ENCODE assay signal across 1 cellular context in the genomic region with DNA sequence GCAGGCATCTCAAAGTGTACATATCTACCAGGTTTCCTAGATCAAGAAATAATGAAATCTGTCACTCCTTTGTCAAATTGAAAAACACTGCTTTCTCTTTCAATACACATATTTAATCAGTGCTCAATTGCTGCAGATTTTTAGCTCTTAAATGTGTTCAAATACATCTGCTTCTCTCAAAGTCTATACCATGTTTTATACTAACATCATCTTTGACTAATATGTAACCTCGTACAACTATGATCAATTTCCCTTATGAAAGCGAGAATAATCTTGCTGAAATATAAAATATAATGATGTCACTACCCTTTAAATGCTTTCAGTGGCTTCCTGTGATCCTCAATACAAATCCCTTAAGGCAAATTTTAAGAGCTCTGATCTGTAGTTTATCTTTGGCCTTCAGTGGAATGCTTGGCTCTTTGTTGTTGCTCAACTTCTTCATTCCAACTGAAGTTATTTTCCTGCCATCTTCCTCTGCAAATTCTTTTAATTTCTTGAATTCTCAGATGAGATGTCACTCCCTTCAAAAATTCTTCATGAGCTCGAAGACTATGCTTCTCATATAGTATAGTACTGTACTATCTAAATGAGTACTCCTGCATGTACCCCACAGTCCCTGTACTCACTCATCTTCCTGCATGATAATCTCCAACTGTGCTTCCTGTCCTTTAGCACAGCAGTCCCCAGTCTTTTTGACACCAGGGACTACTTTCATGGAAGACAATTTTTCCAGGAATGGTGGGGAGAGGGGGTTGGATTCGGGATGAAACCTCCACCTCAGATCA.
TF ChIP-seq lines count a peak whose summit lies in the region.

No MANE protein-coding gene starts in this region.

TF ChIP-seq in SK-N-SH, 30 proteins besides CTCF, POLR2A, EP300 and RAD21 (continued from another document):
- TF ChIP-seq RCOR1 (IDR thresholded peaks at IDR 0.05; ENCODE audit: low read length): no peak
- no peak for TF ChIP-seq TAF1 (IDR thresholded peaks at IDR 0.05; ENCODE audit: borderline replicate concordance, low read depth, low read length)
- TF ChIP-seq ELF1 (IDR thresholded peaks at IDR 0.05): no peak
- TF ChIP-seq NRF1 (IDR thresholded peaks at IDR 0.05; ENCODE audit: low read depth, low read length): no peak
- no peak for TF ChIP-seq FOSL2 (IDR thresholded peaks at IDR 0.05; ENCODE audit: borderline replicate concordance, low read depth)
- no peak for TF ChIP-seq GATA2 (CRISPR knock-in tag; IDR thresholded peaks at IDR 0.05)
- TF ChIP-seq SMC3 (IDR thresholded peaks at IDR 0.05; ENCODE audit: low read depth, low read length): no peak
- TF ChIP-seq RXRA (IDR thresholded peaks at IDR 0.05; ENCODE audit: borderline replicate concordance, low read depth): no peak
